Comparison of ENCODE assay signal across 12 cellular contexts in the genomic region with DNA sequence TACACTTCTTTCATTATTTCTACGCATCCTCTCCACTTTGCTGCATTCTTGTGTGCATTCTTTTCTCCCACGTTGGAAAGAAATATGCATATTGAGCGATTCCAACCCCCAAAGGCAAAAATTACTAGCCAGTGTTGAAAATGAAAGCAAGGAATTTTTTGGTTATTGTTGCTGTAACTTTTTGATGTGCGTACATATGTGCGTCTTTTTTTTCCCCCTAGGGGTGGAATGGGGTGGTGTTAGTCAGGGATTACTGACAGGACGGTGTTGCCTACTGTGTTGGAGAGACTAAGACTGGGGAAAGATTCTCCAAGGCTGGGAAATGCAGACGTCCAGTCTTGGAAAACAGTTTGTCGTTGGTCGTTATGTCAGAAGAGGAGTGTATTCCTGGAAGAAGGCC. TPM values are rescaled to one million over a fixed set of nuclear protein-coding genes. Genes with fewer than 3 reads are reported as not detected.
DNase-seq lines count a peak whose midpoint lies in the region; ATAC-seq, FAIRE-seq and TF ChIP-seq lines count a peak whose summit lies in the region.
"Had no signal": no experiment of that assay in that cellular context is flagged by ENCODE, and none has a peak within 500 bp of the region (broad histone marks: within the 10 kb centered on the region; RNA-seq: fewer than 3 reads in every experiment).

No MANE protein-coding gene starts in this region.

- peaks cover 6% of the 10 kb centered on the region for H3K4me1 ChIP-seq in adipocyte (ENCODE audit: control insufficient read depth, insufficient read depth, low read length)
- peaks cover 17% of the 10 kb centered on the region for H3K4me1 ChIP-seq in left ventricle myocardium inferior

- peak overlapping the region; percentile 74 for H3K27ac ChIP-seq in left ventricle myocardium inferior (replicated peaks)

- peak overlapping the region; percentile 31 for H3K27ac Mint-ChIP-seq in stimulated activated memory B cell treated with anti-CD40 and anti-IgM and Interleukin-4, amounts not matched to agents 10 μg/mL and 1 μg/mL and 100 μg/mL, for 72 hours
- H3K27ac Mint-ChIP-seq: activated CD4-positive, alpha-beta T cell treated with anti-CD3 and anti-CD28 coated beads, Interleukin-2, amount 10 ng/mL, durations not matched to agents 24 days and 14 days had no signal

- no peaks in the 10 kb centered on the region for H3K9me3 Mint-ChIP-seq in stimulated activated memory B cell treated with anti-CD40 and anti-IgM and Interleukin-4, amounts not matched to agents 10 μg/mL and 1 μg/mL and 100 μg/mL, for 72 hours
- H3K9me3 Mint-ChIP-seq: activated CD4-positive, alpha-beta T cell treated with anti-CD3 and anti-CD28 coated beads, Interleukin-2, amount 10 ng/mL, durations not matched to agents 24 days and 14 days; effector memory CD8-positive, alpha-beta T cell had no signal

- H3K4me1 Mint-ChIP-seq in stimulated activated memory B cell treated with anti-CD40 and anti-IgM and Interleukin-4, amounts not matched to agents 10 μg/mL and 1 μg/mL and 100 μg/mL, for 72 hours = peaks cover 31% of the 10 kb centered on the region

- no peak for ATAC-seq in stimulated activated memory B cell treated with anti-CD40 and anti-IgM and Interleukin-4, amounts not matched to agents 10 μg/mL and 1 μg/mL and 100 μg/mL, for 72 hours
- no peak for ATAC-seq in GM21717 (IDR thresholded peaks at IDR 0.05; ENCODE audit: unreplicated experiment)
- ATAC-seq: effector memory CD8-positive, alpha-beta T cell had no signal

- no peaks in the 10 kb centered on the region for H3K27me3 Mint-ChIP-seq in stimulated activated memory B cell treated with anti-CD40 and anti-IgM and Interleukin-4, amounts not matched to agents 10 μg/mL and 1 μg/mL and 100 μg/mL, for 72 hours

- peak; percentile 43 for TF ChIP-seq CTCF in left ventricle myocardium inferior (IDR thresholded peaks at IDR 0.05; ENCODE audit: borderline replicate concordance)

- peak overlapping the region; percentile 71 for H3K4me3 ChIP-seq in adipocyte (ENCODE audit: low read length)
- peak overlapping the region; percentile 57 for H3K4me3 ChIP-seq in left ventricle myocardium inferior
- no peak overlapping the region for H3K4me3 ChIP-seq in H7 (ENCODE audit: insufficient read depth, low read depth, low read length)

- H3K27me3 ChIP-seq in adipocyte (replicated peaks; ENCODE audit: control insufficient read depth, insufficient read depth, low read length) = no peaks in the 10 kb centered on the region
- no peaks in the 10 kb centered on the region for H3K27me3 ChIP-seq in left ventricle myocardium inferior (ENCODE audit: low read depth)
- H3K27me3 ChIP-seq in H7 (ENCODE audit: control insufficient read depth, insufficient read depth, low read length) = no peaks in the 10 kb centered on the region

- H3K9me3 ChIP-seq in adipocyte (ENCODE audit: control insufficient read depth, low read length) (no peaks in the 10 kb centered on the region), left ventricle myocardium inferior (replicated peaks) (no peaks in the 10 kb centered on the region)

- intact Hi-C loops in left ventricle myocardium inferior (cut with micrococcal nuclease) = no loop called here

- no peaks in the 10 kb centered on the region for H3K36me3 ChIP-seq in adipocyte (ENCODE audit: control insufficient read depth, insufficient read depth, low read length, severe bottlenecking)
- no peaks in the 10 kb centered on the region for H3K36me3 ChIP-seq in left ventricle myocardium inferior
- no peaks in the 10 kb centered on the region for H3K36me3 ChIP-seq in H7 (replicated peaks; ENCODE audit: control insufficient read depth, insufficient read depth, low read length)

- no peak for FAIRE-seq in H54 (lab: Jason Lieb, UNC)
- FAIRE-seq: GM18507 had no signal

- DNase-seq in H54 (ENCODE audit: insufficient read length, low spot score) (peak; percentile 6), adipocyte (ENCODE audit: low read depth) (peak; percentile 53), left ventricle myocardium inferior (no peak), NCI-H345 (lab: John Stamatoyannopoulos, UW) (no peak), GM19240 (ENCODE audit: insufficient read length, low spot score) (no peak), H7 (no peak)
- DNase-seq: effector memory CD8-positive, alpha-beta T cell; NCI-H748 treated with DMSO at 0.1 percent for 48 hours had no signal

- TF ChIP-seq POLR2A in H54 (IDR thresholded peaks at IDR 0.05; ENCODE audit: low read depth, low read length) = no peak

- H3K4me3 Mint-ChIP-seq in stimulated activated memory B cell treated with anti-CD40 and anti-IgM and Interleukin-4, amounts not matched to agents 10 μg/mL and 1 μg/mL and 100 μg/mL, for 72 hours = no peak overlapping the region
- H3K4me3 Mint-ChIP-seq: activated CD4-positive, alpha-beta T cell treated with anti-CD3 and anti-CD28 coated beads, Interleukin-2, amount 10 ng/mL, durations not matched to agents 24 days and 14 days; effector memory CD8-positive, alpha-beta T cell had no signal

- H3K9ac ChIP-seq in adipocyte (ENCODE audit: low read length) = peak overlapping the region; percentile 11

- H3K36me3 Mint-ChIP-seq in stimulated activated memory B cell treated with anti-CD40 and anti-IgM and Interleukin-4, amounts not matched to agents 10 μg/mL and 1 μg/mL and 100 μg/mL, for 72 hours = no peaks in the 10 kb centered on the region

RNA-seq across cellular contexts. Expression of gene ESR1, which starts 44.2 kb away (rescaled TPM):
- 1.6 TPM for total RNA-seq in left ventricle myocardium inferior
- total RNA-seq in H7 (2014; rRNA removed; shearing (Covaris generic)) = under 0.01 and 0.04 TPM in 2 replicates

Comparison
In these comparisons a context has a peak if more than half of its experiments do, and no peak if none do; other contexts are left out.
1. DNase-seq: peak in H54 (single experiment) and adipocyte (single experiment); none in left ventricle myocardium inferior (single experiment), NCI-H345 (single experiment), GM19240 (single experiment) and H7 (single experiment).